In the genomic region with DNA sequence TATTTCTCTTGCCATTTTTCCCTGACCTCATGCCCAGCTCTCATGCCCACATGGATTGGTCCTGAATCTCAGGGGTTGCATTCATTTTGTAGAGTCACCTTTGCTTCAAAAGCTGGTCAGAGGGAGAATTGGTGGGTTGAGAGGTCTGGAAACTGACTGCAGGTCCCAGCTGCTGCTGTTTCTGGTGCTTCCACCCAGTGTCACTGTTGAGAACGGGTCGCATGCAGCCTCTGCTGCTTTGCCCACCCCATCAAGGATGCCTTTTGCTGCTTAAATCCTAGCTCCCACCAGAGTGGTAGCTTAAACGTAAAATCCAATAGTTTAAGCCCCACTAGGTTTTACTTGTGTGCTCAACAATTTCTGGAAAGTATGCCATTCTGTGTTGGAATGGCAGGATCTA, we compare ENCODE assay signal across 1 cellular context.
TF ChIP-seq lines count a peak whose summit lies in the region.

No MANE protein-coding gene starts in this region.

TF ChIP-seq in GM23338, 12 proteins besides CTCF, POLR2A, EP300 and RAD21 (continued from another document):
- TF ChIP-seq, protein P1, sequence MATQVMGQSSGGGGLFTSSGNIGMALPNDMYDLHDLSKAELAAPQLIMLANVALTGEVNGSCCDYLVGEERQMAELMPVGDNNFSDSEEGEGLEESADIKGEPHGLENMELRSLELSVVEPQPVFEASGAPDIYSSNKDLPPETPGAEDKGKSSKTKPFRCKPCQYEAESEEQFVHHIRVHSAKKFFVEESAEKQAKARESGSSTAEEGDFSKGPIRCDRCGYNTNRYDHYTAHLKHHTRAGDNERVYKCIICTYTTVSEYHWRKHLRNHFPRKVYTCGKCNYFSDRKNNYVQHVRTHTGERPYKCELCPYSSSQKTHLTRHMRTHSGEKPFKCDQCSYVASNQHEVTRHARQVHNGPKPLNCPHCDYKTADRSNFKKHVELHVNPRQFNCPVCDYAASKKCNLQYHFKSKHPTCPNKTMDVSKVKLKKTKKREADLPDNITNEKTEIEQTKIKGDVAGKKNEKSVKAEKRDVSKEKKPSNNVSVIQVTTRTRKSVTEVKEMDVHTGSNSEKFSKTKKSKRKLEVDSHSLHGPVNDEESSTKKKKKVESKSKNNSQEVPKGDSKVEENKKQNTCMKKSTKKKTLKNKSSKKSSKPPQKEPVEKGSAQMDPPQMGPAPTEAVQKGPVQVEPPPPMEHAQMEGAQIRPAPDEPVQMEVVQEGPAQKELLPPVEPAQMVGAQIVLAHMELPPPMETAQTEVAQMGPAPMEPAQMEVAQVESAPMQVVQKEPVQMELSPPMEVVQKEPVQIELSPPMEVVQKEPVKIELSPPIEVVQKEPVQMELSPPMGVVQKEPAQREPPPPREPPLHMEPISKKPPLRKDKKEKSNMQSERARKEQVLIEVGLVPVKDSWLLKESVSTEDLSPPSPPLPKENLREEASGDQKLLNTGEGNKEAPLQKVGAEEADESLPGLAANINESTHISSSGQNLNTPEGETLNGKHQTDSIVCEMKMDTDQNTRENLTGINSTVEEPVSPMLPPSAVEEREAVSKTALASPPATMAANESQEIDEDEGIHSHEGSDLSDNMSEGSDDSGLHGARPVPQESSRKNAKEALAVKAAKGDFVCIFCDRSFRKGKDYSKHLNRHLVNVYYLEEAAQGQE (IDR thresholded peaks at IDR 0.05; ENCODE audit: unreplicated experiment) = no peak
- TF ChIP-seq ZNF114 (CRISPR knock-in tag; IDR thresholded peaks at IDR 0.05) = no peak
- TF ChIP-seq ZNF331 (CRISPR knock-in tag; IDR thresholded peaks at IDR 0.05; ENCODE audit: low read depth) = no peak
- no peak for TF ChIP-seq EZH2 (IDR thresholded peaks at IDR 0.05; ENCODE audit: low read depth, unreplicated experiment)
- no peak for TF ChIP-seq NANOG (IDR thresholded peaks at IDR 0.05; ENCODE audit: borderline replicate concordance)
- TF ChIP-seq POLR2AphosphoS5 (IDR thresholded peaks at IDR 0.05; ENCODE audit: low read depth) = no peak
- TF ChIP-seq JUNB (IDR thresholded peaks at IDR 0.05; ENCODE audit: unreplicated experiment) = no peak
- TF ChIP-seq STAT1 (IDR thresholded peaks at IDR 0.05; ENCODE audit: unreplicated experiment) = no peak
- TF ChIP-seq CREB1 (CRISPR knock-in tag; IDR thresholded peaks at IDR 0.05; ENCODE audit: low read depth) = no peak
- no peak for TF ChIP-seq EZH2phosphoT487 (IDR thresholded peaks at IDR 0.05; ENCODE audit: unreplicated experiment)
